ENCODE assay signal across 8 cellular contexts in the genomic region with DNA sequence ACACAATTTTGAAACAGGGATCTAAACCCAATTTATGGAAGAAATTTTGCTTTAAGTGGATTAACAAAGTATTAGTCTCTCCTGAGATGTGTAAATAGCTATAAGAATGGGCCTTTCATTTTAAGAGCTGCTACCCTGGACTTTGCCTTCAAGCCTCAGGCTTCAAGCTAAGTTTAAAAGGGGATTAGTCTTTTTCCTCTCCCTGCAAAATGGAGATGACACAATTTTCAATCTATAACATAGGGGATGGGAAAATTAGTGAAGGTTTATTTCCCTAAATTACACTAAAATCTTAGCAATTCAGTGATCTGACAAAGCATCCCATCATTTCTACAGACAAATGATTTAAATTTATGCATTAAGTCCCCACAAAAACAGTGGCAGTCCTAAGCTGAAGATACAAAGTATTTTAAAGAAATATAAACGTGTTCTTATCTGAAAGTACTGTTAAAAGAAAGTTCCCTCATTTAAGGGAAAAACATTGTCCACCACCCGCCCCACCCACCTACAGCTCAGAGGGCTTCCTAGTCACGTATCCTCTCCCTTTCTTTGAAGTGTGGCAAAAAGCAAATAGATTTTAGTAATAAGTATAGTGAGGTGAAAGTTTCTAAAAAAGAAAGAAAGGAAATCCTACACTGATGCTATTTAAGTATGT. TPM values are rescaled to one million over a fixed set of nuclear protein-coding genes. Genes with fewer than 3 reads are reported as not detected.
DNase-seq lines count a peak whose midpoint lies in the region; ATAC-seq, FAIRE-seq and TF ChIP-seq lines count a peak whose summit lies in the region.

No MANE protein-coding gene starts in this region.

- H3K4me3 ChIP-seq in WERI-Rb-1 (ENCODE audit: low read depth, low read length) (no peak overlapping the region), neural progenitor cell (no peak overlapping the region)

- TF ChIP-seq POLR2A in GM12892 (IDR thresholded peaks at IDR 0.05; ENCODE audit: low read depth, low read length) = no peak

- H3K27me3 ChIP-seq in WERI-Rb-1 (ENCODE audit: insufficient read depth, low read depth, severe bottlenecking) = no peaks in the 10 kb centered on the region
- H3K27me3 ChIP-seq in neural progenitor cell = no peaks in the 10 kb centered on the region

- H3K9ac ChIP-seq in neural progenitor cell = no peak overlapping the region

- H3K79me2 ChIP-seq in neural progenitor cell (ENCODE audit: low read depth) = no peaks in the 10 kb centered on the region

- H3K27ac ChIP-seq in WERI-Rb-1 (peak overlapping the region; percentile 25), neural progenitor cell (no peak overlapping the region)

- peaks cover 24% of the 10 kb centered on the region for H3K4me1 Mint-ChIP-seq in neural progenitor cell

- H3K4me1 ChIP-seq in neural progenitor cell = peaks cover 16% of the 10 kb centered on the region

- no peak overlapping the region for H3K4me3 Mint-ChIP-seq in neural progenitor cell

- no peak overlapping the region for H2AFZ ChIP-seq in neural progenitor cell (replicated peaks)

- H3K27ac Mint-ChIP-seq in neural progenitor cell = no peak overlapping the region

- no peaks in the 10 kb centered on the region for H3F3A ChIP-seq in neural progenitor cell (ENCODE audit: low read depth)

- H3K9me3 ChIP-seq in WERI-Rb-1 (ENCODE audit: severe bottlenecking) (no peaks in the 10 kb centered on the region), neural progenitor cell (ENCODE audit: low read depth) (no peaks in the 10 kb centered on the region)

- ATAC-seq in GM18909 (IDR thresholded peaks at IDR 0.05; ENCODE audit: poor library complexity, unreplicated experiment) = peak; percentile 46
- ATAC-seq in HG02798 (IDR thresholded peaks at IDR 0.05; ENCODE audit: poor library complexity, unreplicated experiment) = peak; percentile 52
- no peak for ATAC-seq in HG03457 (IDR thresholded peaks at IDR 0.05; ENCODE audit: unreplicated experiment)

- TF ChIP-seq CTCF in WERI-Rb-1 (IDR thresholded peaks at IDR 0.05; ENCODE audit: low read depth, low read length) (no peak), neural progenitor cell (IDR thresholded peaks at IDR 0.05) (no peak)

- FAIRE-seq in GM12892 (lab: Jason Lieb, UNC) = no peak

- DNase-seq in WERI-Rb-1 (no peak), neural progenitor cell (ENCODE audit: low spot score) (no peak), NCI-H187 (lab: John Stamatoyannopoulos, UW) (no peak), GM12892 (ENCODE audit: insufficient read length) (no peak), SW480 (ENCODE audit: low spot score) (no peak)

- no peaks in the 10 kb centered on the region for H3K27me3 Mint-ChIP-seq in neural progenitor cell (ENCODE audit: insufficient read depth, low read depth)

- no peaks in the 10 kb centered on the region for H3K36me3 Mint-ChIP-seq in neural progenitor cell

- H3K4me2 ChIP-seq in neural progenitor cell = peak overlapping the region; percentile 40

- no peaks in the 10 kb centered on the region for H3K9me3 Mint-ChIP-seq in neural progenitor cell

- no peaks in the 10 kb centered on the region for H3K36me3 ChIP-seq in WERI-Rb-1
- no peaks in the 10 kb centered on the region for H3K36me3 ChIP-seq in neural progenitor cell

- H4K20me1 ChIP-seq in neural progenitor cell (ENCODE audit: low read depth) = no peaks in the 10 kb centered on the region

RNA-seq across cellular contexts. Expression of a gene that starts 14.5 kb away (rescaled TPM):
- total RNA-seq in neural progenitor cell (ENCODE audit: low replicate concordance) = 3.1 and 3.9 TPM in 2 replicates
- 17.3 TPM for polyA plus RNA-seq in GM12892 (2012; ENCODE audit: missing spikeins)
